21 cellular contexts compared by ENCODE assay signal in genomic region chr16:86388976-86389375, GRCh38.
DNase-seq lines count a peak whose midpoint lies in the region; ATAC-seq and TF ChIP-seq lines count a peak whose summit lies in the region.
"Had no signal": no experiment of that assay in that cellular context is flagged by ENCODE, and none has a peak within 500 bp of the region (broad histone marks: within the 10 kb centered on the region; RNA-seq: fewer than 3 reads in every experiment).

No MANE protein-coding gene starts in this region.

- intact Hi-C loops in left cardiac atrium (cut with DNase I), result no loop called here

- H3K27ac ChIP-seq in GM23248 (no peak overlapping the region), fibroblast of lung (ENCODE audit: insufficient read depth, low read length) (peak overlapping the region; percentile 49)
- H3K27ac ChIP-seq: 22Rv1, BLaER1, C4-2B had no signal

- H3K9ac ChIP-seq in GM23248 (no peak overlapping the region), fibroblast of lung (ENCODE audit: insufficient read depth, low read length) (no peak overlapping the region)
- H3K9ac ChIP-seq: BLaER1 had no signal

- no peaks in the 10 kb centered on the region for H4K20me1 ChIP-seq in GM23248 (ENCODE audit: insufficient read depth)
- no peaks in the 10 kb centered on the region for H4K20me1 ChIP-seq in fibroblast of lung (ENCODE audit: control insufficient read depth, extremely low read depth, insufficient read depth, low read length)
- H4K20me1 ChIP-seq: BLaER1 had no signal

- H3K36me3 ChIP-seq in GM23248 (ENCODE audit: low read depth), result no peaks in the 10 kb centered on the region
- H3K36me3 ChIP-seq in fibroblast of lung (ENCODE audit: control insufficient read depth, insufficient read depth, low read length), result no peaks in the 10 kb centered on the region
- H3K36me3 ChIP-seq: BLaER1, HAP-1 had no signal

- no peak overlapping the region for H3K4me2 ChIP-seq in GM23248 (ENCODE audit: unreplicated experiment)
- no peak overlapping the region for H3K4me2 ChIP-seq in fibroblast of lung (ENCODE audit: extremely low read depth, insufficient read depth, low read length)
- H3K4me2 ChIP-seq: BLaER1 had no signal

- H3K9me2 ChIP-seq in GM23248 (ENCODE audit: insufficient read depth), result no peaks in the 10 kb centered on the region

- H3K9me3 ChIP-seq in GM23248 (ENCODE audit: low read depth) (no peaks in the 10 kb centered on the region), fibroblast of lung (ENCODE audit: control insufficient read depth, insufficient read depth, low read depth, low read length) (no peaks in the 10 kb centered on the region)
- H3K9me3 ChIP-seq: BLaER1, Caco-2, HAP-1 had no signal

- H3K79me2 ChIP-seq in GM23248 (ENCODE audit: insufficient read depth), result no peaks in the 10 kb centered on the region
- H3K79me2 ChIP-seq in fibroblast of lung (ENCODE audit: control insufficient read depth, insufficient read depth, low read length), result no peaks in the 10 kb centered on the region

- H3K4me3 ChIP-seq in GM23248 (no peak overlapping the region), fibroblast of lung (replicated peaks in 1 of 4; ENCODE audit: control extremely low read depth in 1 of 4, insufficient read depth in 1 of 4, low read depth in 3 of 4, low read length in 4 of 4) (no peak overlapping the region)
- H3K4me3 ChIP-seq: BLaER1, GM12878, HAP-1 had no signal

- H3K27me3 ChIP-seq in GM23248 (replicated peaks; ENCODE audit: insufficient read depth), result no peaks in the 10 kb centered on the region
- no peaks in the 10 kb centered on the region for H3K27me3 ChIP-seq in fibroblast of lung (ENCODE audit: control insufficient read depth, insufficient read depth, low read length)
- H3K27me3 ChIP-seq: BLaER1 had no signal

- H2AFZ ChIP-seq in GM23248 (no peak overlapping the region), fibroblast of lung (ENCODE audit: low read length) (no peak overlapping the region)

- TF ChIP-seq CTCF in fibroblast of lung (conservative IDR thresholded peaks at IDR 0.05 in 1 of 2, IDR thresholded peaks at IDR 0.05 in 1 of 2; ENCODE audit: low read depth in 1 of 2, low read length in 2 of 2), result no peak

- in situ Hi-C loops in GM23248 (cut with MboI), result no loop called here

- DNase-seq in GM23248, result peak; percentile 49
- peak; percentile 30 for DNase-seq in NCI-H460 (ENCODE audit: extremely low read depth, low read depth)
- peak; percentile 59 for DNase-seq in dermis blood vessel endothelial cell
- no peak for DNase-seq in fibroblast of lung (ENCODE audit: low read depth in 2 of 2)
- no peak for DNase-seq in NCI-H2227 treated with DMSO at 0.1 percent for 48 hours (lab: John Stamatoyannopoulos, UW)
- no peak for DNase-seq in NCI-H510A treated with DMSO at 0.1 percent for 48 hours (lab: John Stamatoyannopoulos, UW)
- no peak for DNase-seq in left cardiac atrium
- DNase-seq in stimulated activated CD8-positive, alpha-beta memory T cell treated with anti-CD3 and anti-CD28 coated beads, Interleukin-4, amount 100 ng/mL, for 48 hours, result no peak
- DNase-seq: Caco-2; CD4-positive, CD25-positive, alpha-beta regulatory T cell; CD8-positive, alpha-beta T cell; DMS153; DMS79; EL; GDM1; GOT3 had no signal

- 40 to 54% methylated on average over 5 of the region's 5 CpGs for WGBS in GM23248 (ENCODE audit: low coverage in 1 of 2, low lambda C conversion rate in 2 of 2, missing lambda C conversion rate in 2 of 2), 2 experiments

- H3K4me1 ChIP-seq in GM23248 (ENCODE audit: insufficient read depth), result peaks cover 44% of the 10 kb centered on the region
- H3K4me1 ChIP-seq in fibroblast of lung (ENCODE audit: control insufficient read depth, extremely low read depth, insufficient read depth, low read length), result peaks cover 23% of the 10 kb centered on the region
- H3K4me1 ChIP-seq: HAP-1 had no signal

- H3F3A ChIP-seq in GM23248 (ENCODE audit: insufficient read depth), result peaks cover 34% of the 10 kb centered on the region

- no peak for ATAC-seq in left cardiac atrium
- ATAC-seq: CD8-positive, alpha-beta T cell; GM12878 had no signal

Comparison
In these comparisons a context has a peak if more than half of its experiments do, and no peak if none do; other contexts are left out.
1. DNase-seq: peak in GM23248 (single experiment), NCI-H460 (single experiment) and dermis blood vessel endothelial cell (single experiment); none in fibroblast of lung (0 of 2), NCI-H2227 treated with DMSO at 0.1 percent for 48 hours (single experiment), NCI-H510A treated with DMSO at 0.1 percent for 48 hours (single experiment), left cardiac atrium (single experiment) and stimulated activated CD8-positive, alpha-beta memory T cell treated with anti-CD3 and anti-CD28 coated beads, Interleukin-4, amount 100 ng/mL, for 48 hours (single experiment).